Comparison of ENCODE assay signal across 12 cellular contexts in genomic region chr16:4659363-4660353, GRCh38. TPM values are rescaled to one million over a fixed set of nuclear protein-coding genes. Genes with fewer than 3 reads are reported as not detected.
A peak's percentile ranks its signal among the peaks of the same experiment; 100 is the strongest.
DNase-seq lines count a peak whose midpoint lies in the region; ATAC-seq and TF ChIP-seq lines count a peak whose summit lies in the region.
"Had no signal": no experiment of that assay in that cellular context is flagged by ENCODE, and none has a peak within 500 bp of the region (broad histone marks: within the 10 kb centered on the region; RNA-seq: fewer than 3 reads in every experiment).

No MANE protein-coding gene starts in this region.

- no peak overlapping the region for H3K9ac ChIP-seq in H9 (ENCODE audit: extremely low read depth, insufficient read length, low read length)
- no peak overlapping the region for H3K9ac ChIP-seq in neural progenitor cell

- CTCF ChIA-PET in WTC11 (lab: Charles Lee) = interaction anchor here (2.2 to 3.3 kb wide), 2 partner anchors 10 to 23 kb away, joined by 6 to 19 read pairs; no protein-coding TSS in a partner anchor

- H2BK12ac ChIP-seq in H9 (ENCODE audit: insufficient read length, low read depth, low read length) = no peak overlapping the region

- no peak overlapping the region for H3T11ph ChIP-seq in H9 (ENCODE audit: low read length)

- no peak overlapping the region for H4K91ac ChIP-seq in H9 (ENCODE audit: insufficient read length, low read depth, low read length)

- H3K23me2 ChIP-seq in H9 (ENCODE audit: insufficient read length, low read depth, low read length, poor library complexity, severe bottlenecking) = no peaks in the 10 kb centered on the region

- no peak overlapping the region for H2BK5ac ChIP-seq in H9 (ENCODE audit: insufficient read length, low read length)

- DNase-seq in NCI-H1092 treated with DMSO at 0.1 percent for 48 hours (lab: John Stamatoyannopoulos, UW) (peak; percentile 4), NCI-H1092 (lab: John Stamatoyannopoulos, UW) (no peak), H9 (no peak), coronary artery (ENCODE audit: low spot score) (peak; percentile 64), neural progenitor cell (ENCODE audit: low spot score) (no peak), WTC11 (ENCODE audit: low spot score) (no peak)
- DNase-seq: NCI-H2171 treated with DMSO at 0.1 percent for 48 hours; NK-92 treated with Interleukin-12 subunit alpha and Interleukin-12 subunit beta, amount 100 ng/mL, for 24 hours had no signal

- no peak overlapping the region for H3K14ac ChIP-seq in H9 (ENCODE audit: insufficient read depth, low read length)

- H2BK15ac ChIP-seq in H9 (ENCODE audit: low read depth, low read length) = no peak overlapping the region

- H3K27ac ChIP-seq in H9 (ENCODE audit: insufficient read length, low read depth, low read length) (no peak overlapping the region), coronary artery (peak overlapping the region in 1 of 2 donors; percentile 5), neural progenitor cell (no peak overlapping the region)
- H3K27ac ChIP-seq: 22Rv1, psoas muscle had no signal

- H3F3A ChIP-seq in neural progenitor cell (ENCODE audit: low read depth) = no peaks in the 10 kb centered on the region

- H3K36me3 Mint-ChIP-seq in H9 (ENCODE audit: insufficient read depth in 1 of 3, low read depth in 3 of 3) (peaks cover 11 to 52% (median 31%) of the 10 kb centered on the region in 3 experiments; a peak in 6 of 7 replicates), neural progenitor cell (peaks cover 11% of the 10 kb centered on the region), WTC11 (peaks cover 15% of the 10 kb centered on the region; the same call in 1 of the 2 replicates)

- H3K4me1 Mint-ChIP-seq in H9 (peaks cover 0 to 7% of the 10 kb centered on the region in 2 experiments; a peak in 2 of 4 replicates), neural progenitor cell (peaks cover 18% of the 10 kb centered on the region), WTC11 (peaks cover 3% of the 10 kb centered on the region)

- H2AK5ac ChIP-seq in H9 (ENCODE audit: insufficient read length, low read length) = no peak overlapping the region

- TF ChIP-seq CTCF in H9 (conservative IDR thresholded peaks at IDR 0.05) = no peak
- TF ChIP-seq CTCF in coronary artery (IDR thresholded peaks at IDR 0.05) = no peak
- no peak for TF ChIP-seq CTCF in neural progenitor cell (IDR thresholded peaks at IDR 0.05)
- TF ChIP-seq CTCF in WTC11 (IDR thresholded peaks at IDR 0.05) = no peak

- H3K18ac ChIP-seq in H9 (ENCODE audit: insufficient read length, low read depth, low read length) = no peak overlapping the region

- H3K4me2 ChIP-seq in H9 (ENCODE audit: insufficient read depth, insufficient read length, low read length) (no peak overlapping the region), neural progenitor cell (no peak overlapping the region)

- POLR2A ChIA-PET in WTC11 (lab: Charles Lee) = no interaction called here

- ATAC-seq in GM19467 (IDR thresholded peaks at IDR 0.05; ENCODE audit: unreplicated experiment) (no peak), WTC11 (no peak), HG03521 (IDR thresholded peaks at IDR 0.05; ENCODE audit: unreplicated experiment) (no peak)

- no peaks in the 10 kb centered on the region for H3K9me3 Mint-ChIP-seq in H9
- H3K9me3 Mint-ChIP-seq in neural progenitor cell = no peaks in the 10 kb centered on the region
- no peaks in the 10 kb centered on the region for H3K9me3 Mint-ChIP-seq in WTC11

- H2AFZ ChIP-seq in H9 (ENCODE audit: low read length) (no peak overlapping the region), neural progenitor cell (replicated peaks) (no peak overlapping the region)

- H3K27me3 ChIP-seq in H9 (ENCODE audit: insufficient read depth, low read length) (no peaks in the 10 kb centered on the region), neural progenitor cell (no peaks in the 10 kb centered on the region)

- no peak overlapping the region for H2BK120ac ChIP-seq in H9 (ENCODE audit: low read depth, low read length, poor library complexity, severe bottlenecking)

- no peaks in the 10 kb centered on the region for H3K79me2 ChIP-seq in H9 (ENCODE audit: insufficient read depth, low read length)
- no peaks in the 10 kb centered on the region for H3K79me2 ChIP-seq in neural progenitor cell (ENCODE audit: low read depth)

- no peaks in the 10 kb centered on the region for H3K79me1 ChIP-seq in H9 (ENCODE audit: insufficient read depth, low read depth, low read length, poor library complexity, severe bottlenecking)

- H3K27me3 Mint-ChIP-seq in H9 (ENCODE audit: low read depth) (no peaks in the 10 kb centered on the region; the same call in 1 of the 2 replicates), neural progenitor cell (ENCODE audit: insufficient read depth, low read depth) (peaks cover 6% of the 10 kb centered on the region), WTC11 (ENCODE audit: low read depth) (no peaks in the 10 kb centered on the region)

- no peak overlapping the region for H2BK20ac ChIP-seq in H9 (ENCODE audit: low read depth, low read length, poor library complexity, severe bottlenecking)

- no peak overlapping the region for H4K5ac ChIP-seq in H9 (ENCODE audit: insufficient read length, low read depth, low read length)

- no peak overlapping the region for H3K23ac ChIP-seq in H9 (ENCODE audit: insufficient read length, low read depth, low read length)

- H3K27ac Mint-ChIP-seq in H9 = peak overlapping the region in 2 of 3 experiments; percentile 66 to 81; a peak in 3 of 7 replicates
- H3K27ac Mint-ChIP-seq in neural progenitor cell = peak overlapping the region; percentile 72
- no peak overlapping the region for H3K27ac Mint-ChIP-seq in WTC11

- H3K36me3 ChIP-seq in neural progenitor cell = no peaks in the 10 kb centered on the region

- H3K4me3 Mint-ChIP-seq in H9 = no peak overlapping the region
- no peak overlapping the region for H3K4me3 Mint-ChIP-seq in neural progenitor cell
- H3K4me3 Mint-ChIP-seq in WTC11 = no peak overlapping the region

- no peak overlapping the region for H3K4ac ChIP-seq in H9 (ENCODE audit: low read depth, low read length)

- no peak overlapping the region for H4K8ac ChIP-seq in H9 (replicated peaks; ENCODE audit: insufficient read length, low read depth, low read length)

- H4K20me1 ChIP-seq in H9 (ENCODE audit: control insufficient read depth, insufficient read depth, insufficient read length) (no peaks in the 10 kb centered on the region), neural progenitor cell (ENCODE audit: low read depth) (peaks cover 4% of the 10 kb centered on the region)

- no CpG with 5 or more reads among the region's 29 CpGs for WGBS in H9 (ENCODE audit: extremely low coverage, insufficient read length, low lambda C conversion rate)

- H3K56ac ChIP-seq in H9 (ENCODE audit: insufficient read length, low read depth, low read length) = no peak overlapping the region

- H3K9me3 ChIP-seq in H9 (ENCODE audit: control insufficient read depth, low read depth, low read length) (no peaks in the 10 kb centered on the region), neural progenitor cell (ENCODE audit: low read depth) (no peaks in the 10 kb centered on the region)
- H3K9me3 ChIP-seq: psoas muscle had no signal

- no peaks in the 10 kb centered on the region for H3K4me1 ChIP-seq in H9 (ENCODE audit: insufficient read depth, low read length)
- no peaks in the 10 kb centered on the region for H3K4me1 ChIP-seq in neural progenitor cell

- no peak overlapping the region for H3K4me3 ChIP-seq in coronary artery
- no peak overlapping the region for H3K4me3 ChIP-seq in neural progenitor cell
- H3K4me3 ChIP-seq: psoas muscle had no signal

TF ChIP-seq in WTC11, 78 proteins besides CTCF, POLR2A, EP300 and RAD21 (continues in another document):
- TF ChIP-seq ZNF138 (CRISPR knock-in tag; conservative IDR thresholded peaks at IDR 0.05) (no peak), ESRRA (CRISPR knock-in tag; IDR thresholded peaks at IDR 0.05; ENCODE audit: borderline replicate concordance) (no peak), HMGA2 (CRISPR knock-in tag; IDR thresholded peaks at IDR 0.05) (no peak), ZNF232 (CRISPR knock-in tag; IDR thresholded peaks at IDR 0.05) (no peak), SP1 (CRISPR knock-in tag; conservative IDR thresholded peaks at IDR 0.05) (no peak), ZBTB43 (CRISPR knock-in tag; IDR thresholded peaks at IDR 0.05) (no peak), CREM (CRISPR knock-in tag; IDR thresholded peaks at IDR 0.05) (no peak), ETV6 (CRISPR knock-in tag; IDR thresholded peaks at IDR 0.05) (no peak)
- TF ChIP-seq, protein P1, sequence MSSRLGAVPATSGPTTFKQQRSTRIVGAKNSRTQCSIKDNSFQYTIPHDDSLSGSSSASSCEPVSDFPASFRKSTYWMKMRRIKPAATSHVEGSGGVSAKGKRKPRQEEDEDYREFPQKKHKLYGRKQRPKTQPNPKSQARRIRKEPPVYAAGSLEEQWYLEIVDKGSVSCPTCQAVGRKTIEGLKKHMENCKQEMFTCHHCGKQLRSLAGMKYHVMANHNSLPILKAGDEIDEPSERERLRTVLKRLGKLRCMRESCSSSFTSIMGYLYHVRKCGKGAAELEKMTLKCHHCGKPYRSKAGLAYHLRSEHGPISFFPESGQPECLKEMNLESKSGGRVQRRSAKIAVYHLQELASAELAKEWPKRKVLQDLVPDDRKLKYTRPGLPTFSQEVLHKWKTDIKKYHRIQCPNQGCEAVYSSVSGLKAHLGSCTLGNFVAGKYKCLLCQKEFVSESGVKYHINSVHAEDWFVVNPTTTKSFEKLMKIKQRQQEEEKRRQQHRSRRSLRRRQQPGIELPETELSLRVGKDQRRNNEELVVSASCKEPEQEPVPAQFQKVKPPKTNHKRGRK (CRISPR knock-in tag; IDR thresholded peaks at IDR 0.05; ENCODE audit: borderline replicate concordance) = no peak

RNA-seq across cellular contexts. Expression of gene NUDT16L1, which starts 33.7 kb away (rescaled TPM):
- total RNA-seq in H9 (2021) (49.4 and 50.0 TPM in 2 replicates), neural progenitor cell (ENCODE audit: low replicate concordance) (10.9 and 39.3 TPM in 2 replicates), WTC11 (2021) (41.8 to 45.8 TPM (median 42.0 TPM) in 3 replicates)

RNA-seq across cellular contexts. Expression of gene MGRN1, which starts 35.0 kb away (rescaled TPM):
- total RNA-seq in H9 (2021) (91.6 and 93.9 TPM in 2 replicates), neural progenitor cell (ENCODE audit: low replicate concordance) (17.5 and 22.4 TPM in 2 replicates), WTC11 (2021) (79.4 to 88.8 TPM (median 80.7 TPM) in 3 replicates)

RNA-seq across cellular contexts. Expression of gene UBALD1, which starts 45.0 kb away (rescaled TPM):
- 80.9 and 81.7 TPM in 2 replicates for total RNA-seq in H9 (2021)
- total RNA-seq in neural progenitor cell (ENCODE audit: low replicate concordance) = 0.97 and 11.9 TPM in 2 replicates
- total RNA-seq in WTC11 (2021) = 56.8 to 59.5 TPM (median 59.0 TPM) in 3 replicates

Comparison
In these comparisons a context has a peak if more than half of its experiments do, and no peak if none do; other contexts are left out.
1. DNase-seq: peak in NCI-H1092 treated with DMSO at 0.1 percent for 48 hours (single experiment) and coronary artery (single experiment); none in NCI-H1092 (single experiment), H9 (single experiment), neural progenitor cell (single experiment) and WTC11 (single experiment).